In genomic region chr17:74235040-74235581, GRCh38 we compare ENCODE assay signal across 1 cellular context.
TF ChIP-seq lines count a peak whose summit lies in the region.

No MANE protein-coding gene starts in this region.

TF ChIP-seq in K562, 482 proteins besides CTCF, POLR2A, EP300 and RAD21 (continues in another document):
- TF ChIP-seq CEBPZ (IDR thresholded peaks at IDR 0.05; ENCODE audit: borderline replicate concordance, low read depth, low read length) (no peak), TFAP4 (CRISPR knock-in tag; IDR thresholded peaks at IDR 0.05; ENCODE audit: borderline replicate concordance) (peak; percentile 39; the same call in 1 of the 2 replicates), ZNF668 (CRISPR knock-in tag; IDR thresholded peaks at IDR 0.05) (no peak), HINFP (tag; conservative IDR thresholded peaks at IDR 0.05; ENCODE audit: low read depth) (no peak), SOX6 (IDR thresholded peaks at IDR 0.05) (0 out of 2 replicates have a peak, but pooled peaks have one; percentile 19), MTA2 (IDR thresholded peaks at IDR 0.05; ENCODE audit: low read depth) (no peak), CBFB (CRISPR knock-in tag; IDR thresholded peaks at IDR 0.05) (no peak), HDAC1 (IDR thresholded peaks at IDR 0.05) (0 out of 4 replicates have a peak, but pooled peaks of 1 of the 2 experiments have one; percentile 11), ZBTB9 (CRISPR knock-in tag; IDR thresholded peaks at IDR 0.05) (0 out of 2 replicates have a peak, but pooled peaks have one; percentile 29), CBFA2T3 (IDR thresholded peaks at IDR 0.05) (peak; percentile 46; the same call in 1 of the 2 replicates), CREM (IDR thresholded peaks at IDR 0.05; ENCODE audit: low read depth) (no peak), DPF2 (IDR thresholded peaks at IDR 0.05) (peak; percentile 24; the same call in 1 of the 2 replicates), ZNF764 (CRISPR knock-in tag; IDR thresholded peaks at IDR 0.05; ENCODE audit: low read depth) (no peak), MGA (IDR thresholded peaks at IDR 0.05) (no peak), TCF3 (CRISPR knock-in tag; IDR thresholded peaks at IDR 0.05) (peak; percentile 55), IRF1 (CRISPR knock-in tag; IDR thresholded peaks at IDR 0.05; ENCODE audit: borderline replicate concordance) (no peak), UBTF (IDR thresholded peaks at IDR 0.05; ENCODE audit: borderline replicate concordance in 1 of 2, low read depth in 2 of 2, low read length in 2 of 2) (no peak), ZBTB2 (IDR thresholded peaks at IDR 0.05) (peak; percentile 16; the same call in 1 of the 2 replicates), ATF4 (CRISPR knock-in tag; IDR thresholded peaks at IDR 0.05) (0 out of 2 replicates have a peak, but pooled peaks have one; percentile 39), ZSCAN32 (CRISPR knock-in tag; IDR thresholded peaks at IDR 0.05) (no peak), MCM7 (IDR thresholded peaks at IDR 0.05) (no peak)
